ENCODE assay signal across 1 cellular context in genomic region chr11:94493146-94493442, GRCh38.
TF ChIP-seq lines count a peak whose summit lies in the region.

No MANE protein-coding gene starts in this region.

TF ChIP-seq in GM12878, 131 proteins besides CTCF, POLR2A, EP300 and RAD21:
- TF ChIP-seq SREBF2 (IDR thresholded peaks at IDR 0.05; ENCODE audit: low read length) = no peak
- TF ChIP-seq BMI1 (IDR thresholded peaks at IDR 0.05; ENCODE audit: borderline replicate concordance) = no peak
- 0 out of 2 replicates have a peak, but pooled peaks have one; percentile 4 for TF ChIP-seq FOXM1 (IDR thresholded peaks at IDR 0.05; ENCODE audit: low read depth, low read length)
- no peak for TF ChIP-seq CBFB (IDR thresholded peaks at IDR 0.05; ENCODE audit: low read depth)
- peak; percentile 85; the same call in 1 of the 2 replicates for TF ChIP-seq MXI1 (IDR thresholded peaks at IDR 0.05; ENCODE audit: low read depth, low read length)
- no peak for TF ChIP-seq NR2C2 (IDR thresholded peaks at IDR 0.05; ENCODE audit: borderline replicate concordance, control insufficient read depth, insufficient read length, low read depth)
- TF ChIP-seq DPF2 (IDR thresholded peaks at IDR 0.05) = no peak
- TF ChIP-seq JUNB (IDR thresholded peaks at IDR 0.05) = no peak
- TF ChIP-seq STAT3 (IDR thresholded peaks at IDR 0.05; ENCODE audit: low read depth, low read length) = no peak
- peak; percentile 5; the same call in 1 of the 2 replicates for TF ChIP-seq SPI1 (IDR thresholded peaks at IDR 0.05; ENCODE audit: borderline replicate concordance, insufficient read depth, low read depth, low read length)
- no peak for TF ChIP-seq NFIC (IDR thresholded peaks at IDR 0.05; ENCODE audit: low read depth, low read length)
- TF ChIP-seq NBN (IDR thresholded peaks at IDR 0.05) = no peak
- TF ChIP-seq SIN3A (IDR thresholded peaks at IDR 0.05; ENCODE audit: low read depth, low read length) = no peak; the same call in 1 of the 2 replicates
- 0 out of 2 replicates have a peak, but pooled peaks have one; percentile 6 for TF ChIP-seq YY1 (IDR thresholded peaks at IDR 0.05; ENCODE audit: low read depth, low read length)
- no peak for TF ChIP-seq E2F4 (IDR thresholded peaks at IDR 0.05; ENCODE audit: low read depth, low read length)
- TF ChIP-seq RAD51 (IDR thresholded peaks at IDR 0.05) = peak; percentile 65
- TF ChIP-seq EGR1 (IDR thresholded peaks at IDR 0.05; ENCODE audit: borderline replicate concordance in 1 of 2, low read depth in 2 of 2, low read length in 2 of 2) = no peak
